Comparison of ENCODE assay signal across 15 cellular contexts in the genomic region with DNA sequence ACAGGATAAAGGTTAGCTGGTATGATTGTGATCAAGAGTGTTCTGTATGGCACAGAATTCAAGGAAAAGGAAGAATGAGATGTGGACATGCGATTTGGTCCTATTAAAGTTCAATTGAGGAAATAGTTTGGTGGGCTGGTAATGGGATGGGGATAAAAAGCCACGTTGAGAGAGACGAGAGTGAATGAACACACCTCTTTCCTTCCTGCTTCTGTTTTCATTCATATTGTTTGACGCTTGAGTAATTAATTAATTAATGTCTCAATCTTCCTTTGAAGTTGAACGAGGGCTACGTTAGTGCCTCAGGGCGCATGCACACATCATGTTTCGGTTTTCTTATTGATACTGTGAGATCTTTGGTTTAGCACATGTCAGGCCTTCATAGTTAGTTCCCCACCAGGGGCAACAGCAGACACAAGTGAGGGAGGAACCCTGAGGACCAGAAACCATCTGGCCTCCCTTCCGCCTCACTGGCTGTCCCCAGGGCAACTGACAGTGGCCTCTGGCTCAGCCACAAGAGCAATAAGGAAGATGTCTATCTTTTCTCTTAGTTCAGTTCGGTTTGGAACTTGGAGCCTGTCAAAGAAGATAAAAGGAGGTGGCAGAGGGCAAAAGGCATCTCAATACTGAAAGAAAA.
DNase-seq lines count a peak whose midpoint lies in the region; ATAC-seq, FAIRE-seq and TF ChIP-seq lines count a peak whose summit lies in the region.
"Had no signal": no experiment of that assay in that cellular context is flagged by ENCODE, and none has a peak within 500 bp of the region (broad histone marks: within the 10 kb centered on the region; RNA-seq: fewer than 3 reads in every experiment).

No MANE protein-coding gene starts in this region.

- no peak for TF ChIP-seq EP300 in K562 (IDR thresholded peaks at IDR 0.05; ENCODE audit: low read length)

- no peak overlapping the region for H3K4me3 Mint-ChIP-seq in T-helper 2 cell treated with Interferon-gamma antibody and Interleukin-4, amounts not matched to agents 5 μg/mL and 100 μg/mL, for 36 hours
- H3K4me3 Mint-ChIP-seq: activated CD4-positive, alpha-beta memory T cell treated with anti-CD3 and anti-CD28 coated beads for 36 hours; activated naive CD8-positive, alpha-beta T cell; dendritic cell treated with granulocyte-macrophage colony-stimulating factor and Interleukin-4, amounts not matched to agents 40 ng/mL and 50 ng/mL, for 4 days had no signal

- no peak for FAIRE-seq in K562 (lab: Jason Lieb, UNC)

- H3K4me2 ChIP-seq in K562 (ENCODE audit: insufficient read depth, low read length) = no peak overlapping the region
- H3K4me2 ChIP-seq: SK-N-SH had no signal

- POLR2A ChIA-PET in K562 (lab: Yijun Ruan, JAX) = interaction anchor here (0.5 kb wide), 1 partner anchor 1191 kb away, joined by 3 read pairs; no protein-coding TSS in a partner anchor

- no peak overlapping the region for H3K9ac ChIP-seq in K562 (ENCODE audit: insufficient read depth in 1 of 2, low read depth in 2 of 2, low read length in 2 of 2)
- H3K9ac ChIP-seq: SK-N-SH had no signal

- H3K9me1 ChIP-seq in K562 (ENCODE audit: control insufficient read depth, insufficient read depth, low read length) = no peaks in the 10 kb centered on the region

- ATAC-seq in GM19467 (IDR thresholded peaks at IDR 0.05; ENCODE audit: unreplicated experiment) (peak; percentile 95), HG03432 (IDR thresholded peaks at IDR 0.05; ENCODE audit: unreplicated experiment) (peak; percentile 90), K562 (peak; percentile 45; the same call in 2 of the 3 replicates), HG02870 (IDR thresholded peaks at IDR 0.05; ENCODE audit: unreplicated experiment) (no peak)

- BruUV-seq in K562 (replicated peaks; lab: Mats Ljungman, UMichigan) = no TSS peak

- H3K36me3 Mint-ChIP-seq in T-helper 2 cell treated with Interferon-gamma antibody and Interleukin-4, amounts not matched to agents 5 μg/mL and 100 μg/mL, for 36 hours (ENCODE audit: low read depth) = no peaks in the 10 kb centered on the region
- H3K36me3 Mint-ChIP-seq: activated CD4-positive, alpha-beta memory T cell treated with anti-CD3 and anti-CD28 coated beads for 36 hours; activated naive CD8-positive, alpha-beta T cell had no signal

- H3K4me1 Mint-ChIP-seq in T-helper 2 cell treated with Interferon-gamma antibody and Interleukin-4, amounts not matched to agents 5 μg/mL and 100 μg/mL, for 36 hours (ENCODE audit: low read depth) = peaks cover 1% of the 10 kb centered on the region

- 5% methylated on average over 9 of the region's 10 CpGs for WGBS in K562 (ENCODE audit: insufficient coverage, low coverage, missing lambda C conversion rate)

- CTCF ChIA-PET in K562 (lab: Yijun Ruan, JAX; ENCODE audit: low intra/inter-chr PET ratio) = no interaction called here

- no peaks in the 10 kb centered on the region for H4K20me1 ChIP-seq in K562 (replicated peaks; ENCODE audit: control insufficient read depth, insufficient read depth, low read length)

- no peak for TF ChIP-seq CTCF in K562 (IDR thresholded peaks at IDR 0.05 in 2 of 3, conservative IDR thresholded peaks at IDR 0.05 in 1 of 3; ENCODE audit: insufficient read depth in 2 of 3, low read depth in 1 of 3, low read length in 3 of 3)

- H3K27me3 Mint-ChIP-seq in T-helper 2 cell treated with Interferon-gamma antibody and Interleukin-4, amounts not matched to agents 5 μg/mL and 100 μg/mL, for 36 hours (ENCODE audit: low read depth) = peaks cover 8% of the 10 kb centered on the region
- H3K27me3 Mint-ChIP-seq: activated CD4-positive, alpha-beta memory T cell treated with anti-CD3 and anti-CD28 coated beads for 36 hours; activated naive CD8-positive, alpha-beta T cell; dendritic cell treated with granulocyte-macrophage colony-stimulating factor and Interleukin-4, amounts not matched to agents 40 ng/mL and 50 ng/mL, for 4 days had no signal

- no peak for TF ChIP-seq RAD21 in K562 (CRISPR knock-in tag; conservative IDR thresholded peaks at IDR 0.05 in 1 of 2, IDR thresholded peaks at IDR 0.05 in 1 of 2)

- DNase-seq in G401 (ENCODE audit: low spot score) (peak; percentile 67), K562 (ENCODE audit: extremely low read depth in 1 of 4, low spot score in 3 of 4) (peak in 1 of 4 experiments; percentile 23), NCI-H748 (lab: John Stamatoyannopoulos, UW; ENCODE audit: unreplicated experiment) (no peak)
- DNase-seq in stimulated activated CD4-positive, alpha-beta T cell treated with anti-CD3 and anti-CD28 coated beads, Interleukin-2, amount 100 ng/mL, for 48 hours = no peak
- no peak for DNase-seq in T-helper 2 cell treated with Interferon-gamma antibody and Interleukin-4, amounts not matched to agents 5 μg/mL and 100 μg/mL, for 36 hours (ENCODE audit: low spot score)
- DNase-seq: activated CD4-positive, alpha-beta memory T cell treated with anti-CD3 and anti-CD28 coated beads for 36 hours; NCI-H345; SK-N-SH; tibial artery had no signal

- H3K79me2 ChIP-seq in K562 (ENCODE audit: control insufficient read depth, insufficient read depth, low read length) = no peaks in the 10 kb centered on the region

- no peak overlapping the region for H3K27ac Mint-ChIP-seq in T-helper 2 cell treated with Interferon-gamma antibody and Interleukin-4, amounts not matched to agents 5 μg/mL and 100 μg/mL, for 36 hours
- H3K27ac Mint-ChIP-seq: activated CD4-positive, alpha-beta memory T cell treated with anti-CD3 and anti-CD28 coated beads for 36 hours; activated naive CD8-positive, alpha-beta T cell; dendritic cell treated with granulocyte-macrophage colony-stimulating factor and Interleukin-4, amounts not matched to agents 40 ng/mL and 50 ng/mL, for 4 days; progenitor cell of endocrine pancreas had no signal

- H3K36me3 ChIP-seq in K562 (ENCODE audit: control insufficient read depth, insufficient read depth, low read length) = no peaks in the 10 kb centered on the region
- H3K36me3 ChIP-seq: tibial artery had no signal

- no peaks in the 10 kb centered on the region for H3K9me3 Mint-ChIP-seq in T-helper 2 cell treated with Interferon-gamma antibody and Interleukin-4, amounts not matched to agents 5 μg/mL and 100 μg/mL, for 36 hours
- H3K9me3 Mint-ChIP-seq: activated CD4-positive, alpha-beta memory T cell treated with anti-CD3 and anti-CD28 coated beads for 36 hours; dendritic cell treated with granulocyte-macrophage colony-stimulating factor and Interleukin-4, amounts not matched to agents 40 ng/mL and 50 ng/mL, for 4 days had no signal

- peaks cover 0 to 11% of the 10 kb centered on the region in 2 experiments; a peak in 3 of 5 replicates for H3K27me3 ChIP-seq in K562 (ENCODE audit: control insufficient read depth in 2 of 2, insufficient read depth in 2 of 2, low read length in 2 of 2)

- intact Hi-C loops in K562 (cut with micrococcal nuclease) = no loop called here

- H3K9me3 ChIP-seq in K562 (replicated peaks; ENCODE audit: control insufficient read depth, insufficient read depth, low read depth, low read length) = no peaks in the 10 kb centered on the region
- H3K9me3 ChIP-seq: SK-N-SH, tibial artery had no signal

- no peak overlapping the region for H3K4me3 ChIP-seq in K562
- H3K4me3 ChIP-seq: tibial artery had no signal

- H3K27ac ChIP-seq in K562 (ENCODE audit: extremely low read depth, low read depth, low read length) = no peak overlapping the region
- H3K27ac ChIP-seq: tibial artery had no signal

- no peak for TF ChIP-seq POLR2A in K562 (conservative IDR thresholded peaks at IDR 0.05)

- 0 out of 2 replicates have a peak overlapping the region, but pooled peaks have one; percentile 20 for H2AFZ ChIP-seq in K562 (ENCODE audit: low read depth, low read length)

- in situ Hi-C loops in G401 (cut with HindIII; ENCODE audit: low sequenced_read_pairs) = no loop called here
- in situ Hi-C loops in K562 (cut with MboI) = no loop called here

- no peaks in the 10 kb centered on the region; a peak in 1 of 5 replicates for H3K4me1 ChIP-seq in K562 (replicated peaks in 1 of 2; ENCODE audit: control insufficient read depth in 2 of 2, insufficient read depth in 2 of 2, low read length in 2 of 2)
- H3K4me1 ChIP-seq: tibial artery had no signal

TF ChIP-seq in K562, 482 proteins besides CTCF, POLR2A, EP300 and RAD21 (continues in another document):
- TF ChIP-seq, protein P1, sequence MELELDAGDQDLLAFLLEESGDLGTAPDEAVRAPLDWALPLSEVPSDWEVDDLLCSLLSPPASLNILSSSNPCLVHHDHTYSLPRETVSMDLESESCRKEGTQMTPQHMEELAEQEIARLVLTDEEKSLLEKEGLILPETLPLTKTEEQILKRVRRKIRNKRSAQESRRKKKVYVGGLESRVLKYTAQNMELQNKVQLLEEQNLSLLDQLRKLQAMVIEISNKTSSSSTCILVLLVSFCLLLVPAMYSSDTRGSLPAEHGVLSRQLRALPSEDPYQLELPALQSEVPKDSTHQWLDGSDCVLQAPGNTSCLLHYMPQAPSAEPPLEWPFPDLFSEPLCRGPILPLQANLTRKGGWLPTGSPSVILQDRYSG (tag; conservative IDR thresholded peaks at IDR 0.05; ENCODE audit: low read depth) = no peak
- TF ChIP-seq, protein P2, sequence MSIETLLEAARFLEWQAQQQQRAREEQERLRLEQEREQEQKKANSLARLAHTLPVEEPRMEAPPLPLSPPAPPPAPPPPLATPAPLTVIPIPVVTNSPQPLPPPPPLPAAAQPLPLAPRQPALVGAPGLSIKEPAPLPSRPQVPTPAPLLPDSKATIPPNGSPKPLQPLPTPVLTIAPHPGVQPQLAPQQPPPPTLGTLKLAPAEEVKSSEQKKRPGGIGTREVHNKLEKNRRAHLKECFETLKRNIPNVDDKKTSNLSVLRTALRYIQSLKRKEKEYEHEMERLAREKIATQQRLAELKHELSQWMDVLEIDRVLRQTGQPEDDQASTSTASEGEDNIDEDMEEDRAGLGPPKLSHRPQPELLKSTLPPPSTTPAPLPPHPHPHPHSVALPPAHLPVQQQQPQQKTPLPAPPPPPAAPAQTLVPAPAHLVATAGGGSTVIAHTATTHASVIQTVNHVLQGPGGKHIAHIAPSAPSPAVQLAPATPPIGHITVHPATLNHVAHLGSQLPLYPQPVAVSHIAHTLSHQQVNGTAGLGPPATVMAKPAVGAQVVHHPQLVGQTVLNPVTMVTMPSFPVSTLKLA (conservative IDR thresholded peaks at IDR 0.05) = no peak
- no peak for TF ChIP-seq ZNF232 (CRISPR knock-in tag; IDR thresholded peaks at IDR 0.05)
- no peak for TF ChIP-seq GABPA (tag; conservative IDR thresholded peaks at IDR 0.05; ENCODE audit: low read depth)
- TF ChIP-seq NFIC (IDR thresholded peaks at IDR 0.05) = no peak
- no peak for TF ChIP-seq RBM22 (IDR thresholded peaks at IDR 0.05; ENCODE audit: low read depth, low read length, poor library complexity, severe bottlenecking)
- no peak for TF ChIP-seq TAF1 (IDR thresholded peaks at IDR 0.05; ENCODE audit: control insufficient read depth, extremely low read depth, insufficient read depth, low read length, severe bottlenecking)
- TF ChIP-seq, protein P3, sequence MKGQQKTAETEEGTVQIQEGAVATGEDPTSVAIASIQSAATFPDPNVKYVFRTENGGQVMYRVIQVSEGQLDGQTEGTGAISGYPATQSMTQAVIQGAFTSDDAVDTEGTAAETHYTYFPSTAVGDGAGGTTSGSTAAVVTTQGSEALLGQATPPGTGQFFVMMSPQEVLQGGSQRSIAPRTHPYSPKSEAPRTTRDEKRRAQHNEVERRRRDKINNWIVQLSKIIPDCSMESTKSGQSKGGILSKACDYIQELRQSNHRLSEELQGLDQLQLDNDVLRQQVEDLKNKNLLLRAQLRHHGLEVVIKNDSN (CRISPR knock-in tag; IDR thresholded peaks at IDR 0.05) = no peak
